9 cellular contexts compared by ENCODE assay signal in genomic region chr2:58428553-58429284, GRCh38.
DNase-seq lines count a peak whose midpoint lies in the region; ATAC-seq and TF ChIP-seq lines count a peak whose summit lies in the region.
"Had no signal": no experiment of that assay in that cellular context is flagged by ENCODE, and none has a peak within 500 bp of the region (broad histone marks: within the 10 kb centered on the region; RNA-seq: fewer than 3 reads in every experiment).

No MANE protein-coding gene starts in this region.

- intact Hi-C loops in A673 (cut with micrococcal nuclease; ENCODE audit: unreplicated experiment): no loop called here

- in situ Hi-C loops in GM13976 (cut with MboI; ENCODE audit: low sequenced_read_pairs, unreplicated experiment): no loop called here

- H3K79me2 ChIP-seq in osteoblast (ENCODE audit: insufficient read depth, low read length): no peaks in the 10 kb centered on the region
- H3K79me2 ChIP-seq in MM.1S (ENCODE audit: low read length): no peaks in the 10 kb centered on the region

- H3K4me3 ChIP-seq in A673 (ENCODE audit: low read depth, low read length, poor library complexity, severe bottlenecking) (peak overlapping the region; percentile 28), epithelial cell of esophagus (ENCODE audit: low read length) (peak overlapping the region; percentile 9), osteoblast (ENCODE audit: insufficient read depth, low read length) (no peak overlapping the region), MM.1S (ENCODE audit: low read length) (no peak overlapping the region)

- no peak overlapping the region for H3K9ac ChIP-seq in MM.1S (ENCODE audit: low read length)

- H3K27me3 ChIP-seq in A673 (replicated peaks; ENCODE audit: insufficient read depth, low read depth, low read length, poor library complexity) (no peaks in the 10 kb centered on the region), osteoblast (ENCODE audit: insufficient read depth, low read length) (peaks cover 16% of the 10 kb centered on the region), MM.1S (replicated peaks; ENCODE audit: insufficient read depth, low read length) (no peaks in the 10 kb centered on the region)

- H3K4me2 ChIP-seq in osteoblast (ENCODE audit: insufficient read depth, low read length) (no peak overlapping the region), MM.1S (ENCODE audit: low read depth, low read length) (no peak overlapping the region)

- H3K4me1 ChIP-seq in A673 (ENCODE audit: insufficient read depth, low read length, poor library complexity, severe bottlenecking) (no peaks in the 10 kb centered on the region), osteoblast (ENCODE audit: insufficient read depth, low read length) (peaks cover 4% of the 10 kb centered on the region), MM.1S (ENCODE audit: low read length) (no peaks in the 10 kb centered on the region)

- H3K9me2 ChIP-seq in MM.1S (replicated peaks; ENCODE audit: insufficient read depth, low read length): no peaks in the 10 kb centered on the region

- DNase-seq in A673 (ENCODE audit: low spot score) (peak; percentile 14), GM13976 (ENCODE audit: low spot score) (peak; percentile 40), NCI-H2227 (lab: John Stamatoyannopoulos, UW; ENCODE audit: unreplicated experiment) (peak; percentile 80), epithelial cell of esophagus (ENCODE audit: low read depth) (no peak), osteoblast (ENCODE audit: insufficient read length, low spot score, missing footprints) (peak; percentile 76), RWPE1 (ENCODE audit: low spot score) (no peak), MM.1S (no peak)

- H3F3A ChIP-seq in MM.1S (ENCODE audit: insufficient read depth, low read length): no peaks in the 10 kb centered on the region

- H3K9me3 ChIP-seq in A673 (ENCODE audit: low read depth, low read length, poor library complexity, severe bottlenecking) (no peaks in the 10 kb centered on the region), osteoblast (ENCODE audit: low read depth, low read length) (no peaks in the 10 kb centered on the region), MM.1S (replicated peaks; ENCODE audit: insufficient read depth, low read length) (no peaks in the 10 kb centered on the region)

- H3K27ac ChIP-seq in A673 (ENCODE audit: low read depth, low read length, poor library complexity, severe bottlenecking): no peak overlapping the region
- no peak overlapping the region for H3K27ac ChIP-seq in osteoblast (ENCODE audit: low read depth, low read length)
- no peak overlapping the region for H3K27ac ChIP-seq in RWPE1
- no peak overlapping the region for H3K27ac ChIP-seq in MM.1S (ENCODE audit: low read length)

- CTCF ChIA-PET in A673 (lab: Charles Lee): no interaction called here
- CTCF ChIA-PET in RWPE1 (lab: Yijun Ruan, JAX): interaction anchor here (1.0 kb wide), 1 partner anchor 297 kb away, joined by 3 read pairs; no protein-coding TSS in a partner anchor

- ATAC-seq in GM21390 (IDR thresholded peaks at IDR 0.05; ENCODE audit: unreplicated experiment): no peak
- ATAC-seq: HCT116 had no signal

- H2AFZ ChIP-seq in osteoblast (ENCODE audit: low read length): no peak overlapping the region
- no peak overlapping the region for H2AFZ ChIP-seq in MM.1S (ENCODE audit: low read length)

- H4K20me1 ChIP-seq in osteoblast (ENCODE audit: insufficient read depth, low read length) (no peaks in the 10 kb centered on the region), MM.1S (ENCODE audit: insufficient read depth, low read length) (no peaks in the 10 kb centered on the region)

- POLR2A ChIA-PET in A673 (lab: Charles Lee; ENCODE audit: low non-redundant PET): no interaction called here
- POLR2A ChIA-PET in RWPE1 (lab: Yijun Ruan, JAX; ENCODE audit: low non-redundant PET): no interaction called here

- no peak for TF ChIP-seq CTCF in A673 (conservative IDR thresholded peaks at IDR 0.05; ENCODE audit: low read depth, low read length)
- TF ChIP-seq CTCF in GM13976 (IDR thresholded peaks at IDR 0.05; ENCODE audit: borderline replicate concordance, control extremely low read depth, extremely low read depth, insufficient read depth, missing control alignments): no peak
- no peak for TF ChIP-seq CTCF in epithelial cell of esophagus (IDR thresholded peaks at IDR 0.05; ENCODE audit: insufficient read depth, low read depth, low read length, missing control alignments)
- TF ChIP-seq CTCF in osteoblast (IDR thresholded peaks at IDR 0.05; ENCODE audit: extremely low read depth, low read depth, low read length): no peak
- TF ChIP-seq CTCF in RWPE1 (conservative IDR thresholded peaks at IDR 0.05; ENCODE audit: low read depth): no peak
- TF ChIP-seq CTCF in MM.1S (IDR thresholded peaks at IDR 0.05; ENCODE audit: low read length): no peak

- H3K36me3 ChIP-seq in A673 (ENCODE audit: insufficient read depth, low read length, poor library complexity, severe bottlenecking): no peaks in the 10 kb centered on the region
- no peaks in the 10 kb centered on the region for H3K36me3 ChIP-seq in osteoblast (ENCODE audit: insufficient read depth, low read length)
- H3K36me3 ChIP-seq in MM.1S (replicated peaks; ENCODE audit: insufficient read depth, low read length): no peaks in the 10 kb centered on the region

- no TSS peak for BruUV-seq in A673 (replicated peaks; lab: Mats Ljungman, UMichigan)

Comparison
In these comparisons a context has a peak if more than half of its experiments do, and no peak if none do; other contexts are left out.
1. DNase-seq: peak in A673 (single experiment), GM13976 (single experiment), NCI-H2227 (single experiment) and osteoblast (single experiment); none in epithelial cell of esophagus (single experiment), RWPE1 (single experiment) and MM.1S (single experiment).
2. H3K4me3 ChIP-seq: peak in A673 (single experiment) and epithelial cell of esophagus (single experiment); none in osteoblast (single experiment) and MM.1S (single experiment).